Comparison of ENCODE assay signal across 9 cellular contexts in the genomic region with DNA sequence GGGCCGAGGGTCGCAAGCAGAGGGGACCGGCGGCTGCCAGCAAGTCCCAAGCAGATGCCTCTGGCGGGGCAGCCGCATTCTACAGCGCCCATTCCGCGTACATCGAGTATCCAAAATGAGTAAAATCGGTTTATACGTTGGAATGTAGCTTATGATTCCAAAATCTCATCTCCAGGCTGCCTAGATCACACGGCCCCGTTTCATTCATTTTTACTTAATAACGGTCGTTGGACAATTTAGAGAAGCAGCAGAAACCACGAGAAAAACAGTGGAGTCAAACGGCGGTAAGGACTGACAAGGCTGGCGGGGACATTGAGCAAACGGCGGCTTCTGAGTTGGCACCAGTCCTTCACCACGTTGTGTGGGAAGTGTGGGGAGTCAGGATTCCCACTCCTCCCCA. TPM values are rescaled to one million over a fixed set of nuclear protein-coding genes. Genes with fewer than 3 reads are reported as not detected.
DNase-seq lines count a peak whose midpoint lies in the region; ATAC-seq and TF ChIP-seq lines count a peak whose summit lies in the region.
"Not testable (repeated sequence)": the region's sequence is repeated elsewhere in the genome, so short reads cannot be mapped to it uniquely, and the experiment has no call there.
"Had no signal": no experiment of that assay in that cellular context is flagged by ENCODE, and none has a peak within 500 bp of the region (broad histone marks: within the 10 kb centered on the region; RNA-seq: fewer than 3 reads in every experiment).

No MANE protein-coding gene starts in this region.

- H3K79me2 ChIP-seq in hepatocyte: not testable (repeated sequence)

- 7% methylated on average over 12 of the region's 23 CpGs for WGBS in hepatocyte (ENCODE audit: low lambda C conversion rate, missing lambda C conversion rate)

- H3K27ac Mint-ChIP-seq in CD8-positive, alpha-beta T cell; T-cell; activated T-cell treated with anti-CD3 and anti-CD28 coated beads, Interleukin-2, amount 50 U/mL, for 24 hours; central memory CD8-positive, alpha-beta T cell (ENCODE audit: low read depth); nephron; stimulated activated effector memory CD8-positive, alpha-beta T cell treated with anti-CD3 and anti-CD28 coated beads, Interleukin-12 subunit alpha, Interleukin-12 subunit beta, amount 100 ng/mL, for 72 hours: not testable (repeated sequence)

- H3K9me3 ChIP-seq in CD8-positive, alpha-beta T cell (ENCODE audit: low read length); hepatocyte (ENCODE audit: low read depth): not testable (repeated sequence)

- CTCF ChIA-PET in CD8-positive, alpha-beta T cell (lab: Charles Lee); T-cell (lab: Charles Lee): not testable (repeated sequence)

- H3K36me3 ChIP-seq in CD8-positive, alpha-beta T cell (ENCODE audit: insufficient read depth, low read length); hepatocyte (replicated peaks; ENCODE audit: insufficient read depth, low read depth): not testable (repeated sequence)

- H3K9me2 ChIP-seq in hepatocyte (replicated peaks; ENCODE audit: insufficient read depth): not testable (repeated sequence)

- H3K27me3 ChIP-seq in CD8-positive, alpha-beta T cell (ENCODE audit: insufficient read depth, low read length): not testable (repeated sequence)
- H3K27me3 ChIP-seq in hepatocyte: peaks cover 25% of the 10 kb centered on the region

- intact Hi-C loops in CD8-positive, alpha-beta T cell (cut with DNase I, micrococcal nuclease): not testable (repeated sequence)

- H3K36me3 Mint-ChIP-seq in CD8-positive, alpha-beta T cell; T-cell; activated T-cell treated with anti-CD3 and anti-CD28 coated beads, Interleukin-2, amount 50 U/mL, for 24 hours (ENCODE audit: low read depth); nephron (ENCODE audit: low read depth); stimulated activated effector memory CD8-positive, alpha-beta T cell treated with anti-CD3 and anti-CD28 coated beads, Interleukin-12 subunit alpha, Interleukin-12 subunit beta, amount 100 ng/mL, for 72 hours: not testable (repeated sequence)
- peaks cover 11% of the 10 kb centered on the region for H3K36me3 Mint-ChIP-seq in central memory CD8-positive, alpha-beta T cell (ENCODE audit: insufficient read depth)

- H3K27ac ChIP-seq in CD8-positive, alpha-beta T cell (ENCODE audit: low read depth, low read length); hepatocyte: not testable (repeated sequence)

- TF ChIP-seq CTCF in CD8-positive, alpha-beta T cell (IDR thresholded peaks at IDR 0.05); hepatocyte (IDR thresholded peaks at IDR 0.05; ENCODE audit: poor library complexity); nephron (IDR thresholded peaks at IDR 0.05; ENCODE audit: unreplicated experiment in 3 of 3): not testable (repeated sequence)

- POLR2A ChIA-PET in CD8-positive, alpha-beta T cell (lab: Charles Lee); T-cell (lab: Charles Lee): not testable (repeated sequence)

- H3K4me1 Mint-ChIP-seq in CD8-positive, alpha-beta T cell (ENCODE audit: low read depth): peaks cover 21% of the 10 kb centered on the region
- peaks cover 0 to 23% (median 16%) of the 10 kb centered on the region in 3 donors for H3K4me1 Mint-ChIP-seq in T-cell
- H3K4me1 Mint-ChIP-seq in activated T-cell treated with anti-CD3 and anti-CD28 coated beads, Interleukin-2, amount 50 U/mL, for 24 hours (ENCODE audit: low read depth): peaks cover 21% of the 10 kb centered on the region
- H3K4me1 Mint-ChIP-seq in central memory CD8-positive, alpha-beta T cell: peaks cover 15% of the 10 kb centered on the region
- not testable (repeated sequence) for H3K4me1 Mint-ChIP-seq in nephron; stimulated activated effector memory CD8-positive, alpha-beta T cell treated with anti-CD3 and anti-CD28 coated beads, Interleukin-12 subunit alpha, Interleukin-12 subunit beta, amount 100 ng/mL, for 72 hours

- peak overlapping the region; percentile 86 for H3K4me2 ChIP-seq in hepatocyte

- ATAC-seq in CD8-positive, alpha-beta T cell; T-cell (replicated peaks in 1 of 4); central memory CD8-positive, alpha-beta T cell (replicated peaks; ENCODE audit: extremely low read depth, poor library complexity, severe bottlenecking); stimulated activated effector memory CD8-positive, alpha-beta T cell treated with anti-CD3 and anti-CD28 coated beads, Interleukin-12 subunit alpha, Interleukin-12 subunit beta, amount 100 ng/mL, for 72 hours: not testable (repeated sequence)
- peak; percentile 9 for ATAC-seq in HG02678 (IDR thresholded peaks at IDR 0.05; ENCODE audit: unreplicated experiment)

- H3K27me3 Mint-ChIP-seq in CD8-positive, alpha-beta T cell (ENCODE audit: low read depth): peaks cover 29% of the 10 kb centered on the region
- peaks cover 15 to 28% of the 10 kb centered on the region in 2 donors for H3K27me3 Mint-ChIP-seq in T-cell
- H3K27me3 Mint-ChIP-seq in activated T-cell treated with anti-CD3 and anti-CD28 coated beads, Interleukin-2, amount 50 U/mL, for 24 hours: peaks cover 46% of the 10 kb centered on the region
- peaks cover 35% of the 10 kb centered on the region for H3K27me3 Mint-ChIP-seq in central memory CD8-positive, alpha-beta T cell
- H3K27me3 Mint-ChIP-seq in nephron (ENCODE audit: low read depth): peaks cover 67% of the 10 kb centered on the region

- H3K9me3 Mint-ChIP-seq in CD8-positive, alpha-beta T cell; T-cell; activated T-cell treated with anti-CD3 and anti-CD28 coated beads, Interleukin-2, amount 50 U/mL, for 24 hours; central memory CD8-positive, alpha-beta T cell; nephron; stimulated activated effector memory CD8-positive, alpha-beta T cell treated with anti-CD3 and anti-CD28 coated beads, Interleukin-12 subunit alpha, Interleukin-12 subunit beta, amount 100 ng/mL, for 72 hours: not testable (repeated sequence)

- H2AFZ ChIP-seq in hepatocyte: not testable (repeated sequence)

- peak overlapping the region; percentile 59 for H3K4me3 Mint-ChIP-seq in CD8-positive, alpha-beta T cell
- H3K4me3 Mint-ChIP-seq in T-cell (peak overlapping the region in 2 of 3 donors; percentile 21 to 56), nephron (peak overlapping the region; percentile 34 to 71 (median 59))
- peak overlapping the region; percentile 54 for H3K4me3 Mint-ChIP-seq in activated T-cell treated with anti-CD3 and anti-CD28 coated beads, Interleukin-2, amount 50 U/mL, for 24 hours
- H3K4me3 Mint-ChIP-seq in central memory CD8-positive, alpha-beta T cell: peak overlapping the region; percentile 23
- H3K4me3 Mint-ChIP-seq in stimulated activated effector memory CD8-positive, alpha-beta T cell treated with anti-CD3 and anti-CD28 coated beads, Interleukin-12 subunit alpha, Interleukin-12 subunit beta, amount 100 ng/mL, for 72 hours: peak overlapping the region; percentile 64

- not testable (repeated sequence) for H3K4me3 ChIP-seq in CD8-positive, alpha-beta T cell (ENCODE audit: low read depth, low read length); hepatocyte

- H3K4me1 ChIP-seq in CD8-positive, alpha-beta T cell (ENCODE audit: insufficient read depth, low read length); hepatocyte (ENCODE audit: insufficient read depth): not testable (repeated sequence)

- not testable (repeated sequence) for H4K20me1 ChIP-seq in hepatocyte (ENCODE audit: insufficient read depth, poor library complexity, severe bottlenecking)

- DNase-seq in CD8-positive, alpha-beta T cell; T-cell; central memory CD8-positive, alpha-beta T cell (ENCODE audit: low spot score in 2 of 2); hepatocyte (ENCODE audit: low spot score); stimulated activated effector memory CD8-positive, alpha-beta T cell treated with anti-CD3 and anti-CD28 coated beads, Interleukin-12 subunit alpha, Interleukin-12 subunit beta, amount 100 ng/mL, for 72 hours (ENCODE audit: low spot score in 2 of 2): not testable (repeated sequence)
- peak; percentile 34 for DNase-seq in activated T-cell treated with anti-CD3 and anti-CD28 coated beads, Interleukin-2, amount 50 U/mL, for 24 hours

RNA-seq across cellular contexts. Expression of gene FOXD4L1, which starts 5.6 kb away (rescaled TPM):
- not detected for total RNA-seq in CD8-positive, alpha-beta T cell
- total RNA-seq in T-cell (under 1 TPM in 3 of 5 donors, not detected in 2; 0.36 to 0.38 (median 0.38) TPM), hepatocyte (0.12 and 0.20 TPM in 2 replicates)
- polyA plus RNA-seq in hepatocyte: not detected in 2 replicates
- polyA plus RNA-seq: liver had no signal
